ENCODE assay signal across 17 cellular contexts in the genomic region with DNA sequence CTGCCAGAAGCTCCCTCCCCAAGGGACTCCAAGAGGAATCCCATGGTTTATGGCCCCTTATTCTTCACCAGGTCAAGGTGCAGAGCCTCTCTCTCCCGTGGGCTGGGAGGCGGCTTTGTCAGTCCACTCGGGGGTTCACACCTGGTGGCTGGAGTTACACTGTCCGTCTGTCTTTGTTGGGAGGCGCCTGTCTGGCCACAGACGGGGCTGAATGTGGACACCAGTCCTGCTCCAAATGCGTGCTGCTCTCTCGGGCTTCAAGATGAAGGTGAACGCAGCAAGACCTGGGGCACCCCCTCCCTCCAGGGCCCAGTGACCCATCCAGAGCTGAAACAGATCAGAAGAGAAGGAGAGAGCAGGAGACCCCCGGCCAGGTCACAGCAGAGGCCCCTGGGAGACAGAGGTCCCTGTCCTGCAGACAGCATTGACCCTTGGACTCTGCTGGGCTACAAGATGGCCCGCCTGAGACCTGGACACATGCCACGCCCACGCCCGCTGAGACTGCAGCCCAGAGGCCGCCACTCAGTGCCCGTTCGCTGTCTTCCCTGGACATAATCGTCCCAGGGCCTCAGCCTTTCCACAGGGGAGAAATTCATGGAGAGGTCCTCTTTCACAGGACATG. TPM values are rescaled to one million over a fixed set of nuclear protein-coding genes. Genes with fewer than 3 reads are reported as not detected.
A peak's percentile ranks its signal among the peaks of the same experiment; 100 is the strongest.
DNase-seq lines count a peak whose midpoint lies in the region; ATAC-seq and TF ChIP-seq lines count a peak whose summit lies in the region.
"Had no signal": no experiment of that assay in that cellular context is flagged by ENCODE, and none has a peak within 500 bp of the region (broad histone marks: within the 10 kb centered on the region; RNA-seq: fewer than 3 reads in every experiment).

No MANE protein-coding gene starts in this region.

- H2BK120ac ChIP-seq in neuronal stem cell (ENCODE audit: low read depth, low read length), result no peak overlapping the region

- WGBS in esophagus muscularis mucosa, result 86% methylated on average over 15 of the region's 18 CpGs
- WGBS in neuronal stem cell (ENCODE audit: extremely low coverage in 2 of 2, insufficient read length in 2 of 2, insufficient replicate concordance in 1 of 2), 2 donors, result no CpG with 5 or more reads among the region's 18 CpGs

- peak overlapping the region; percentile 72 for H2AK5ac ChIP-seq in neuronal stem cell (ENCODE audit: low read depth, low read length)

- H2BK5ac ChIP-seq in neuronal stem cell (ENCODE audit: low read length), result peak overlapping the region; percentile 15

- no peak overlapping the region for H3K4me3 ChIP-seq in right atrium auricular region
- no peak overlapping the region for H3K4me3 ChIP-seq in esophagus muscularis mucosa
- H3K4me3 ChIP-seq in neuronal stem cell (ENCODE audit: low read length in 2 of 2), result no peak overlapping the region
- H3K4me3 ChIP-seq: A549, BLaER1, GM23338 had no signal

- TF ChIP-seq CTCF in right atrium auricular region (IDR thresholded peaks at IDR 0.05), result no peak
- TF ChIP-seq CTCF in esophagus muscularis mucosa (IDR thresholded peaks at IDR 0.05), result no peak
- no peak for TF ChIP-seq CTCF in type B pancreatic cell (conservative IDR thresholded peaks at IDR 0.05)

- no peak overlapping the region for H3K23ac ChIP-seq in neuronal stem cell (ENCODE audit: low read depth, low read length, poor library complexity)

- H3K14ac ChIP-seq in neuronal stem cell (ENCODE audit: low read length), result no peak overlapping the region

- H3K36me3 ChIP-seq in right atrium auricular region (no peaks in the 10 kb centered on the region), esophagus muscularis mucosa (no peaks in the 10 kb centered on the region), neuronal stem cell (replicated peaks in 1 of 2; ENCODE audit: control insufficient read depth in 2 of 2, insufficient read depth in 2 of 2, low read length in 2 of 2) (no peaks in the 10 kb centered on the region)
- H3K36me3 ChIP-seq: BLaER1 had no signal

- no peak overlapping the region for H3K4me3 Mint-ChIP-seq in type B pancreatic cell
- H3K4me3 Mint-ChIP-seq: CD14-positive monocyte; CD4-positive, alpha-beta memory T cell; GM23338; HFFc6 had no signal

- H3K18ac ChIP-seq in neuronal stem cell (ENCODE audit: low read length), result no peak overlapping the region

- H3K4me2 ChIP-seq in neuronal stem cell (ENCODE audit: insufficient read depth, low read length, poor library complexity, severe bottlenecking), result no peak overlapping the region
- H3K4me2 ChIP-seq: A549, BLaER1, GM23338 had no signal

- no peak overlapping the region for H4K91ac ChIP-seq in neuronal stem cell (ENCODE audit: low read depth, low read length, poor library complexity)

- no peaks in the 10 kb centered on the region for H3K9me3 ChIP-seq in right atrium auricular region
- no peaks in the 10 kb centered on the region for H3K9me3 ChIP-seq in esophagus muscularis mucosa
- no peaks in the 10 kb centered on the region for H3K9me3 ChIP-seq in neuronal stem cell (replicated peaks in 1 of 2; ENCODE audit: control insufficient read depth in 2 of 2, insufficient read depth in 1 of 2, low read depth in 1 of 2, low read length in 2 of 2)
- H3K9me3 ChIP-seq: A549, BLaER1 had no signal

- H3K4me1 Mint-ChIP-seq in type B pancreatic cell (ENCODE audit: unreplicated experiment), result peaks cover 4% of the 10 kb centered on the region
- H3K4me1 Mint-ChIP-seq: CD4-positive, alpha-beta memory T cell had no signal

- H3K9me3 Mint-ChIP-seq in type B pancreatic cell, result no peaks in the 10 kb centered on the region
- H3K9me3 Mint-ChIP-seq: CD4-positive, alpha-beta memory T cell; GM23338; HFFc6 had no signal

- peak; percentile 46 for DNase-seq in right atrium auricular region (ENCODE audit: low spot score)
- DNase-seq in Right ventricle myocardium inferior (ENCODE audit: missing footprints), result no peak
- DNase-seq in esophagus muscularis mucosa (ENCODE audit: extremely low spot score), result peak; percentile 91
- DNase-seq in neuronal stem cell (ENCODE audit: low spot score), result no peak
- peak; percentile 53 for DNase-seq in type B pancreatic cell (ENCODE audit: extremely low spot score, unreplicated experiment)
- no peak for DNase-seq in NCI-H1694 treated with DMSO at 0.1 percent for 48 hours (lab: John Stamatoyannopoulos, UW)
- DNase-seq in substantia nigra (lab: John Stamatoyannopoulos, UW), result no peak
- DNase-seq in NCI-H82 (lab: John Stamatoyannopoulos, UW), result no peak
- DNase-seq: CD4-positive, alpha-beta memory T cell; DMS79; H7 had no signal

- TF ChIP-seq EP300 in esophagus muscularis mucosa (IDR thresholded peaks at IDR 0.05), result no peak

- H3K4ac ChIP-seq in neuronal stem cell (ENCODE audit: low read length), result no peak overlapping the region

- ATAC-seq in Right ventricle myocardium inferior, result no peak

- peaks cover 0 to 3% of the 10 kb centered on the region in 2 donors for H3K4me1 ChIP-seq in right atrium auricular region
- H3K4me1 ChIP-seq in esophagus muscularis mucosa, result no peaks in the 10 kb centered on the region
- peaks cover 0 to 5% of the 10 kb centered on the region in 2 donors for H3K4me1 ChIP-seq in neuronal stem cell (ENCODE audit: control insufficient read depth in 2 of 2, insufficient read depth in 1 of 2, low read depth in 1 of 2, low read length in 2 of 2)
- H3K4me1 ChIP-seq: A549 had no signal

- no peak overlapping the region for H3K9ac ChIP-seq in neuronal stem cell (ENCODE audit: low read depth, low read length, poor library complexity)
- H3K9ac ChIP-seq: BLaER1 had no signal

- H2BK15ac ChIP-seq in neuronal stem cell (ENCODE audit: low read length), result peak overlapping the region; percentile 32

- H4K8ac ChIP-seq in neuronal stem cell (ENCODE audit: low read depth, low read length), result no peak overlapping the region

- no peak overlapping the region for H3K27ac Mint-ChIP-seq in type B pancreatic cell
- H3K27ac Mint-ChIP-seq: CD14-positive monocyte; CD4-positive, alpha-beta memory T cell; GM23338; HFFc6 had no signal

- no peaks in the 10 kb centered on the region for H3K36me3 Mint-ChIP-seq in type B pancreatic cell
- H3K36me3 Mint-ChIP-seq: CD14-positive monocyte; CD4-positive, alpha-beta memory T cell had no signal

- peaks cover 34% of the 10 kb centered on the region for H3K27me3 Mint-ChIP-seq in type B pancreatic cell

- H3K79me1 ChIP-seq in neuronal stem cell (ENCODE audit: low read depth, low read length), result no peaks in the 10 kb centered on the region

- intact Hi-C loops in Right ventricle myocardium inferior (cut with DNase I) (no loop called here), esophagus muscularis mucosa (cut with DNase I) (no loop called here)

- no peak overlapping the region for H3K27ac ChIP-seq in right atrium auricular region
- H3K27ac ChIP-seq in esophagus muscularis mucosa (replicated peaks in 1 of 4), result no peak overlapping the region
- no peak overlapping the region for H3K27ac ChIP-seq in neuronal stem cell (replicated peaks; ENCODE audit: low read length)
- H3K27ac ChIP-seq in substantia nigra (ENCODE audit: low read depth, low read length, poor library complexity, severe bottlenecking), result no peak overlapping the region
- H3K27ac ChIP-seq: 22Rv1, A549, BLaER1 had no signal

- no peak overlapping the region for H2AFZ ChIP-seq in neuronal stem cell (ENCODE audit: low read length)
- H2AFZ ChIP-seq: GM23338 had no signal

- no peaks in the 10 kb centered on the region for H3K27me3 ChIP-seq in right atrium auricular region
- H3K27me3 ChIP-seq in esophagus muscularis mucosa, result peaks cover 0 to 8% (median 0%) of the 10 kb centered on the region in 4 donors
- H3K27me3 ChIP-seq in neuronal stem cell (ENCODE audit: control insufficient read depth in 3 of 3, insufficient read depth in 3 of 3, low read depth in 1 of 3, low read length in 3 of 3), result peaks cover 0 to 15% (median 0%) of the 10 kb centered on the region in 3 experiments
- H3K27me3 ChIP-seq: BLaER1 had no signal

- H2BK12ac ChIP-seq in neuronal stem cell (ENCODE audit: low read length), result no peak overlapping the region

- TF ChIP-seq POLR2A in esophagus muscularis mucosa (IDR thresholded peaks at IDR 0.05; ENCODE audit: low read depth), result no peak

RNA-seq across cellular contexts. Expression of gene TUBGCP3, which starts 29.9 kb away (rescaled TPM):
- total RNA-seq in right atrium auricular region (10 to 100 TPM in 1 of 2 donors, 1 to 10 TPM in 1; 9.8 to 14.7 TPM), Right ventricle myocardium inferior (16.4 TPM), esophagus muscularis mucosa (10 to 100 TPM; 25.2 to 33.6 (median 30.6) TPM), type B pancreatic cell (ENCODE audit: low replicate concordance) (23.8 and 34.0 TPM in 2 replicates)
- 25.6 TPM for polyA plus RNA-seq in neuronal stem cell (2013, experiment 1 of 2)
- polyA plus RNA-seq in neuronal stem cell (2013, experiment 2 of 2), result 26.2 TPM

Comparison
In these comparisons a context has a peak if more than half of its experiments do, and no peak if none do; other contexts are left out.
1. DNase-seq: peak in right atrium auricular region (single experiment), esophagus muscularis mucosa (single experiment) and type B pancreatic cell (single experiment); none in Right ventricle myocardium inferior (single experiment), neuronal stem cell (single experiment), NCI-H1694 treated with DMSO at 0.1 percent for 48 hours (single experiment), substantia nigra (0 of 49) and NCI-H82 (single experiment).